ENCODE assay signal across 27 cellular contexts in genomic region chr10:12061124-12061523, GRCh38.
"Had no signal": no experiment of that assay in that cellular context is flagged by ENCODE, and none has a peak within 500 bp of the region (broad histone marks: within the 10 kb centered on the region; RNA-seq: fewer than 3 reads in every experiment).

No MANE protein-coding gene starts in this region.

- H3K9me3 ChIP-seq: left lung, lower lobe of right lung, pancreas, prostate gland, sigmoid colon, transverse colon, upper lobe of left lung, vagina had no signal

- ATAC-seq: left cardiac atrium; left lung; lower lobe of right lung; naive thymus-derived CD8-positive, alpha-beta T cell; pancreas; right cardiac atrium; stimulated activated memory B cell treated with anti-CD40 and anti-IgM and Interleukin-4, amounts not matched to agents 10 μg/mL and 1 μg/mL and 100 μg/mL, for 72 hours; stimulated activated naive CD8-positive, alpha-beta T cell treated with anti-CD3 and anti-CD28 coated beads, Interleukin-15, amount 100 ng/mL, for 72 hours had no signal

- H3K4me3 ChIP-seq: left lung, lower lobe of right lung, pancreas, prostate gland, sigmoid colon, smooth muscle cell, transverse colon, upper lobe of left lung, vagina had no signal

- H3K4me2 ChIP-seq: smooth muscle cell had no signal

- H3K36me3 ChIP-seq: left lung, lower lobe of right lung, pancreas, prostate gland, sigmoid colon, transverse colon, upper lobe of left lung, vagina had no signal

- H3K27ac ChIP-seq: left lung, lower lobe of right lung, pancreas, prostate gland, sigmoid colon, transverse colon, upper lobe of left lung, vagina had no signal

- DNase-seq: hippocampal formation; kidney glomerular epithelial cell; left cardiac atrium; left lung; lower lobe of right lung; mammary epithelial cell; mesenchymal stem cell; naive thymus-derived CD8-positive, alpha-beta T cell; nucleus accumbens; pancreas; posterior cingulate gyrus; retina; right cardiac atrium; sigmoid colon; stimulated activated CD4-positive, alpha-beta T cell treated with anti-CD3 and anti-CD28 coated beads, Interleukin-1b, Interleukin-23, amount 100 ng/mL, for 48 hours; stimulated activated CD4-positive, alpha-beta T cell treated with anti-CD3 and anti-CD28 coated beads, Interleukin-2, amount 100 ng/mL, for 48 hours; stimulated activated CD4-positive, alpha-beta T cell treated with anti-CD3 and anti-CD28 coated beads, Interleukin-4, amount 100 ng/mL, for 4 hours; stimulated activated CD8-positive, alpha-beta memory T cell treated with anti-CD3 and anti-CD28 coated beads, Interleukin-4, amount 100 ng/mL, for 48 hours; stimulated activated naive CD4-positive, alpha-beta T cell treated with Interleukin-2 at 50 U/mL for 16 hours; stimulated activated naive CD8-positive, alpha-beta T cell treated with anti-CD3 and anti-CD28 coated beads, Interleukin-15, amount 100 ng/mL, for 72 hours; substantia nigra; transverse colon; upper lobe of left lung had no signal

- H3K27me3 ChIP-seq: left lung, pancreas, sigmoid colon, transverse colon, upper lobe of left lung, vagina had no signal

- H3K4me1 ChIP-seq: left lung, lower lobe of right lung, prostate gland, sigmoid colon, transverse colon, upper lobe of left lung, vagina had no signal
